In genomic region chr11:65549088-65549487, GRCh38 we compare ENCODE assay signal across 15 cellular contexts. TPM values are rescaled to one million over a fixed set of nuclear protein-coding genes. Genes with fewer than 3 reads are reported as not detected.
DNase-seq lines count a peak whose midpoint lies in the region; ATAC-seq and TF ChIP-seq lines count a peak whose summit lies in the region.
"Had no signal": no experiment of that assay in that cellular context is flagged by ENCODE, and none has a peak within 500 bp of the region (broad histone marks: within the 10 kb centered on the region; RNA-seq: fewer than 3 reads in every experiment).

No MANE protein-coding gene starts in this region.

- H3K9me3 ChIP-seq in T-helper 17 cell (ENCODE audit: control insufficient read depth, low read length, poor library complexity, severe bottlenecking), result no peaks in the 10 kb centered on the region

- H3K4me3 Mint-ChIP-seq in natural killer cell (peak overlapping the region; percentile 37), T-helper 17 cell (peak overlapping the region; percentile 67), naive B cell (peak overlapping the region in 6 of 8 donors; percentile 8 to 86 (median 74))
- H3K4me3 Mint-ChIP-seq in natural killer cell treated with Interleukin-12 subunit alpha and Interleukin-12 subunit beta and Interleukin-15 and Interleukin-18, amount 100 ng/mL, for 72 hours, result no peak overlapping the region
- no peak overlapping the region for H3K4me3 Mint-ChIP-seq in activated CD4-positive, alpha-beta T cell treated with anti-CD3 and anti-CD28 coated beads, Interleukin-2, amount 10 ng/mL, durations not matched to agents 7 days and 5 days

- CTCF ChIA-PET in activated CD4-positive, alpha-beta T cell treated with anti-CD3 and anti-CD28 coated beads, Interleukin-2, amount 10 ng/mL, durations not matched to agents 7 days and 5 days (lab: Charles Lee), result interaction anchor here (1.3 to 2.0 kb wide), 3 partner anchors 9 to 21 kb away, joined by 3 to 14 read pairs (median 3); partner anchors contain the start of gene ZNRD2

- H3K36me3 Mint-ChIP-seq in natural killer cell (no peaks in the 10 kb centered on the region), T-helper 17 cell (ENCODE audit: low read depth) (peaks cover 5% of the 10 kb centered on the region), naive B cell (no peaks in the 10 kb centered on the region)
- no peaks in the 10 kb centered on the region for H3K36me3 Mint-ChIP-seq in natural killer cell treated with Interleukin-12 subunit alpha and Interleukin-12 subunit beta and Interleukin-15 and Interleukin-18, amount 100 ng/mL, for 72 hours
- peaks cover 27% of the 10 kb centered on the region for H3K36me3 Mint-ChIP-seq in activated CD4-positive, alpha-beta T cell treated with anti-CD3 and anti-CD28 coated beads, Interleukin-2, amount 10 ng/mL, durations not matched to agents 7 days and 5 days (ENCODE audit: low read depth)

- peak overlapping the region in 1 of 2 donors; percentile 65 for H3K27ac Mint-ChIP-seq in natural killer cell
- no peak overlapping the region for H3K27ac Mint-ChIP-seq in natural killer cell treated with Interleukin-12 subunit alpha and Interleukin-12 subunit beta and Interleukin-15 and Interleukin-18, amount 100 ng/mL, for 72 hours
- peak overlapping the region; percentile 83 for H3K27ac Mint-ChIP-seq in T-helper 17 cell
- peak overlapping the region in 3 of 6 donors; percentile 33 to 97 (median 82) for H3K27ac Mint-ChIP-seq in naive B cell
- H3K27ac Mint-ChIP-seq in activated CD4-positive, alpha-beta T cell treated with anti-CD3 and anti-CD28 coated beads, Interleukin-2, amount 10 ng/mL, durations not matched to agents 7 days and 5 days, result no peak overlapping the region

- no peaks in the 10 kb centered on the region for H3K9me3 Mint-ChIP-seq in natural killer cell
- no peaks in the 10 kb centered on the region for H3K9me3 Mint-ChIP-seq in natural killer cell treated with Interleukin-12 subunit alpha and Interleukin-12 subunit beta and Interleukin-15 and Interleukin-18, amount 100 ng/mL, for 72 hours
- peaks cover 0 to 1% (median 0%) of the 10 kb centered on the region in 7 donors for H3K9me3 Mint-ChIP-seq in naive B cell
- no peaks in the 10 kb centered on the region for H3K9me3 Mint-ChIP-seq in activated CD4-positive, alpha-beta T cell treated with anti-CD3 and anti-CD28 coated beads, Interleukin-2, amount 10 ng/mL, durations not matched to agents 7 days and 5 days

- ATAC-seq in natural killer cell (no peak), T-helper 17 cell (no peak), naive B cell (ENCODE audit: low read depth in 2 of 2) (no peak)
- ATAC-seq in natural killer cell treated with Interleukin-12 subunit alpha and Interleukin-12 subunit beta and Interleukin-15 and Interleukin-18, amount 100 ng/mL, for 72 hours, result no peak

- DNase-seq in natural killer cell (no peak), T-helper 17 cell (no peak), naive B cell (no peak), dermis blood vessel endothelial cell (no peak), SKM-1 (lab: John Stamatoyannopoulos, UW; ENCODE audit: unreplicated experiment) (no peak)
- no peak for DNase-seq in natural killer cell treated with Interleukin-12 subunit alpha and Interleukin-12 subunit beta and Interleukin-15 and Interleukin-18, amount 100 ng/mL, for 72 hours (ENCODE audit: low spot score)
- no peak for DNase-seq in activated CD4-positive, alpha-beta T cell treated with anti-CD3 and anti-CD28 coated beads, Interleukin-2, amount 10 ng/mL, durations not matched to agents 7 days and 5 days
- DNase-seq: DND-41, GOT3, KBM-7, NCI-H1436, NCI-H2029, NCI-H2171 treated with DMSO at 0.1 percent for 48 hours, NCI-H510A, PC-9 had no signal

- intact Hi-C loops in natural killer cell (cut with micrococcal nuclease), result loop anchor here (10.0 kb wide), 1 partner anchor 436 kb away; no protein-coding TSS in a partner anchor

- no peak for TF ChIP-seq CTCF in natural killer cell (IDR thresholded peaks at IDR 0.05)

- POLR2A ChIA-PET in activated CD4-positive, alpha-beta T cell treated with anti-CD3 and anti-CD28 coated beads, Interleukin-2, amount 10 ng/mL, durations not matched to agents 7 days and 5 days (lab: Charles Lee), result interaction anchor here (0.6 kb wide), 1 partner anchor 11 kb away, joined by 3 read pairs; no protein-coding TSS in a partner anchor

- H3K4me1 Mint-ChIP-seq in natural killer cell (peaks cover 33 to 61% of the 10 kb centered on the region in 2 donors), T-helper 17 cell (peaks cover 47% of the 10 kb centered on the region), naive B cell (peaks cover 63 to 66% (median 65%) of the 10 kb centered on the region in 3 donors)
- H3K4me1 Mint-ChIP-seq in natural killer cell treated with Interleukin-12 subunit alpha and Interleukin-12 subunit beta and Interleukin-15 and Interleukin-18, amount 100 ng/mL, for 72 hours (ENCODE audit: low read depth in 2 of 2), result peaks cover 34 to 52% of the 10 kb centered on the region in 2 donors
- H3K4me1 Mint-ChIP-seq in activated CD4-positive, alpha-beta T cell treated with anti-CD3 and anti-CD28 coated beads, Interleukin-2, amount 10 ng/mL, durations not matched to agents 7 days and 5 days, result peaks cover 64% of the 10 kb centered on the region

- no peaks in the 10 kb centered on the region for H3K27me3 Mint-ChIP-seq in natural killer cell (ENCODE audit: low read depth in 2 of 2)
- no peaks in the 10 kb centered on the region for H3K27me3 Mint-ChIP-seq in natural killer cell treated with Interleukin-12 subunit alpha and Interleukin-12 subunit beta and Interleukin-15 and Interleukin-18, amount 100 ng/mL, for 72 hours
- no peaks in the 10 kb centered on the region for H3K27me3 Mint-ChIP-seq in T-helper 17 cell
- no peaks in the 10 kb centered on the region for H3K27me3 Mint-ChIP-seq in naive B cell
- H3K27me3 Mint-ChIP-seq in activated CD4-positive, alpha-beta T cell treated with anti-CD3 and anti-CD28 coated beads, Interleukin-2, amount 10 ng/mL, durations not matched to agents 7 days and 5 days, result no peaks in the 10 kb centered on the region

RNA-seq across cellular contexts. Expression of gene LTBP3, which starts 9.1 kb away (rescaled TPM):
- total RNA-seq in natural killer cell, result 100 to 1,000 TPM; 121 to 155 (median 140) TPM
- 10 to 100 TPM; 42.3 to 60.2 TPM for total RNA-seq in natural killer cell treated with Interleukin-12 subunit alpha and Interleukin-12 subunit beta and Interleukin-15 and Interleukin-18, amount 100 ng/mL, for 72 hours
- total RNA-seq in T-helper 17 cell, result 100 to 1,000 TPM; 123 to 187 TPM
- 10 to 100 TPM; 12.5 to 40.5 (median 23.0) TPM for polyA plus RNA-seq in naive B cell (ENCODE audit: low read depth in 6 of 6)
- 31.1 and 48.2 TPM in 2 replicates for total RNA-seq in dermis blood vessel endothelial cell
- total RNA-seq in activated CD4-positive, alpha-beta T cell treated with anti-CD3 and anti-CD28 coated beads, Interleukin-2, amount 10 ng/mL, durations not matched to agents 7 days and 5 days, result 10 to 100 TPM; 80.2 to 92.5 TPM

RNA-seq across cellular contexts. Expression of gene ZNRD2, which starts 21.2 kb away (rescaled TPM):
- total RNA-seq in natural killer cell (10 to 100 TPM; 40.9 to 64.1 (median 60.0) TPM), T-helper 17 cell (10 to 100 TPM; 30.3 to 39.0 TPM), dermis blood vessel endothelial cell (38.7 and 47.5 TPM in 2 replicates)
- total RNA-seq in natural killer cell treated with Interleukin-12 subunit alpha and Interleukin-12 subunit beta and Interleukin-15 and Interleukin-18, amount 100 ng/mL, for 72 hours, result 10 to 100 TPM; 55.8 to 89.3 TPM
- polyA plus RNA-seq in naive B cell (ENCODE audit: low read depth in 6 of 6), result 10 to 100 TPM; 56.9 to 74.5 (median 69.8) TPM
- total RNA-seq in activated CD4-positive, alpha-beta T cell treated with anti-CD3 and anti-CD28 coated beads, Interleukin-2, amount 10 ng/mL, durations not matched to agents 7 days and 5 days, result 10 to 100 TPM; 32.4 to 35.4 TPM

RNA-seq across cellular contexts. Expression of gene FAM89B, which starts 23.2 kb away (rescaled TPM):
- 10 to 100 TPM; 41.4 to 52.4 (median 44.6) TPM for total RNA-seq in natural killer cell
- total RNA-seq in natural killer cell treated with Interleukin-12 subunit alpha and Interleukin-12 subunit beta and Interleukin-15 and Interleukin-18, amount 100 ng/mL, for 72 hours, result 10 to 100 TPM; 38.0 to 71.5 TPM
- 10 to 100 TPM; 41.2 to 44.4 TPM for total RNA-seq in T-helper 17 cell
- polyA plus RNA-seq in naive B cell (ENCODE audit: low read depth in 6 of 6), result 10 to 100 TPM; 44.3 to 82.6 (median 61.8) TPM
- total RNA-seq in dermis blood vessel endothelial cell, result 23.3 and 24.8 TPM in 2 replicates
- 10 to 100 TPM; 34.1 to 42.1 TPM for total RNA-seq in activated CD4-positive, alpha-beta T cell treated with anti-CD3 and anti-CD28 coated beads, Interleukin-2, amount 10 ng/mL, durations not matched to agents 7 days and 5 days

RNA-seq across cellular contexts. Expression of gene SCYL1, which starts 24.2 kb away (rescaled TPM):
- 10 to 100 TPM; 61.7 to 79.9 (median 71.3) TPM for total RNA-seq in natural killer cell
- total RNA-seq in natural killer cell treated with Interleukin-12 subunit alpha and Interleukin-12 subunit beta and Interleukin-15 and Interleukin-18, amount 100 ng/mL, for 72 hours, result 100 to 1,000 TPM in 1 of 2 donors, 10 to 100 TPM in 1; 84.5 to 112 TPM
- total RNA-seq in T-helper 17 cell, result 10 to 100 TPM; 56.6 to 61.7 TPM
- 10 to 100 TPM; 21.8 to 40.0 (median 27.2) TPM for polyA plus RNA-seq in naive B cell (ENCODE audit: low read depth in 6 of 6)
- 67.4 and 71.3 TPM in 2 replicates for total RNA-seq in dermis blood vessel endothelial cell
- 10 to 100 TPM; 59.1 to 62.1 TPM for total RNA-seq in activated CD4-positive, alpha-beta T cell treated with anti-CD3 and anti-CD28 coated beads, Interleukin-2, amount 10 ng/mL, durations not matched to agents 7 days and 5 days

RNA-seq across cellular contexts. Expression of gene EHBP1L1, which starts 26.8 kb away (rescaled TPM):
- total RNA-seq in natural killer cell, result 100 to 1,000 TPM; 129 to 137 (median 135) TPM
- 100 to 1,000 TPM; 156 to 188 TPM for total RNA-seq in natural killer cell treated with Interleukin-12 subunit alpha and Interleukin-12 subunit beta and Interleukin-15 and Interleukin-18, amount 100 ng/mL, for 72 hours
- 100 to 1,000 TPM; 123 to 152 TPM for total RNA-seq in T-helper 17 cell
- polyA plus RNA-seq in naive B cell (ENCODE audit: low read depth in 6 of 6), result 10 to 100 TPM in 4 of 6 donors, 1 to 10 TPM in 2; 5.5 to 18.3 (median 11.6) TPM
- 15.7 and 15.9 TPM in 2 replicates for total RNA-seq in dermis blood vessel endothelial cell
- 10 to 100 TPM; 69.2 to 96.7 TPM for total RNA-seq in activated CD4-positive, alpha-beta T cell treated with anti-CD3 and anti-CD28 coated beads, Interleukin-2, amount 10 ng/mL, durations not matched to agents 7 days and 5 days

Comparison
In these comparisons a context has a peak if more than half of its experiments do, and no peak if none do; other contexts are left out.
1. H3K4me3 Mint-ChIP-seq: peak in natural killer cell (single experiment), T-helper 17 cell (single experiment) and naive B cell (6 of 8); none in natural killer cell treated with Interleukin-12 subunit alpha and Interleukin-12 subunit beta and Interleukin-15 and Interleukin-18, amount 100 ng/mL, for 72 hours (single experiment) and activated CD4-positive, alpha-beta T cell treated with anti-CD3 and anti-CD28 coated beads, Interleukin-2, amount 10 ng/mL, durations not matched to agents 7 days and 5 days (single experiment).